ENCODE assay signal across 19 cellular contexts in genomic region chr21:33399821-33400220, GRCh38. TPM values are rescaled to one million over a fixed set of nuclear protein-coding genes. Genes with fewer than 3 reads are reported as not detected.
DNase-seq lines count a peak whose midpoint lies in the region; ATAC-seq, FAIRE-seq and TF ChIP-seq lines count a peak whose summit lies in the region.
"Had no signal": no experiment of that assay in that cellular context is flagged by ENCODE, and none has a peak within 500 bp of the region (broad histone marks: within the 10 kb centered on the region; RNA-seq: fewer than 3 reads in every experiment).

No MANE protein-coding gene starts in this region.

- no peak for FAIRE-seq in astrocyte (lab: Jason Lieb, UNC)

- H3K27ac Mint-ChIP-seq in astrocyte (ENCODE audit: unreplicated experiment) = peak overlapping the region; percentile 68
- no peak overlapping the region for H3K27ac Mint-ChIP-seq in stimulated activated naive CD8-positive, alpha-beta T cell treated with anti-CD3 and anti-CD28 coated beads, Interleukin-15, amount 100 ng/mL, for 72 hours

- H3K36me3 Mint-ChIP-seq in astrocyte (ENCODE audit: low read depth, unreplicated experiment) = peaks cover 1% of the 10 kb centered on the region

- H3K9me3 Mint-ChIP-seq in astrocyte (ENCODE audit: unreplicated experiment) = peaks cover 2% of the 10 kb centered on the region
- H3K9me3 Mint-ChIP-seq in stimulated activated naive CD8-positive, alpha-beta T cell treated with anti-CD3 and anti-CD28 coated beads, Interleukin-15, amount 100 ng/mL, for 72 hours = no peaks in the 10 kb centered on the region

- H3K4me3 Mint-ChIP-seq in astrocyte (ENCODE audit: unreplicated experiment) = no peak overlapping the region
- no peak overlapping the region for H3K4me3 Mint-ChIP-seq in stimulated activated naive CD8-positive, alpha-beta T cell treated with anti-CD3 and anti-CD28 coated beads, Interleukin-15, amount 100 ng/mL, for 72 hours

- ATAC-seq in DND-41 (ENCODE audit: insufficient read depth, low read depth) (peak; percentile 10; the same call in 1 of the 3 replicates), sciatic nerve (peak; percentile 39)
- no peak for ATAC-seq in stimulated activated naive CD8-positive, alpha-beta T cell treated with anti-CD3 and anti-CD28 coated beads, Interleukin-15, amount 100 ng/mL, for 72 hours
- ATAC-seq: Panc1 had no signal

- H4K20me1 ChIP-seq in DND-41 (ENCODE audit: insufficient read depth, low read length) (no peaks in the 10 kb centered on the region), astrocyte (ENCODE audit: insufficient read depth, low read length) (peaks cover 5% of the 10 kb centered on the region)

- H3K27me3 ChIP-seq in DND-41 (ENCODE audit: insufficient read depth, low read length, poor library complexity) (no peaks in the 10 kb centered on the region), astrocyte (ENCODE audit: insufficient read depth, low read length) (no peaks in the 10 kb centered on the region)
- H3K27me3 ChIP-seq: BE2C had no signal

- H3K79me2 ChIP-seq in DND-41 (ENCODE audit: insufficient read depth, low read length) (peaks cover 16% of the 10 kb centered on the region), astrocyte (ENCODE audit: insufficient read depth, low read length) (peaks cover 13% of the 10 kb centered on the region)

- no peaks in the 10 kb centered on the region for H3K9me3 ChIP-seq in DND-41 (ENCODE audit: insufficient read depth, low read length, severe bottlenecking)
- no peaks in the 10 kb centered on the region for H3K9me3 ChIP-seq in astrocyte (ENCODE audit: insufficient read depth, low read depth, low read length)
- H3K9me3 ChIP-seq: BE2C had no signal

- no peak overlapping the region for H3K9ac ChIP-seq in DND-41 (ENCODE audit: low read depth, low read length)
- no peak overlapping the region for H3K9ac ChIP-seq in astrocyte (ENCODE audit: low read length)

- H3K36me3 ChIP-seq in DND-41 (ENCODE audit: insufficient read depth, low read length) (no peaks in the 10 kb centered on the region; the same call in 1 of the 2 replicates), astrocyte (ENCODE audit: insufficient read depth, low read length) (no peaks in the 10 kb centered on the region)
- H3K36me3 ChIP-seq: BE2C had no signal

- peaks cover 14% of the 10 kb centered on the region for H3K4me1 Mint-ChIP-seq in astrocyte (ENCODE audit: low read depth, unreplicated experiment)
- H3K4me1 Mint-ChIP-seq in stimulated activated naive CD8-positive, alpha-beta T cell treated with anti-CD3 and anti-CD28 coated beads, Interleukin-15, amount 100 ng/mL, for 72 hours = peaks cover 32% of the 10 kb centered on the region

- H3K4me3 ChIP-seq in DND-41 (ENCODE audit: low read depth in 1 of 2, low read length in 2 of 2) (no peak overlapping the region), astrocyte (ENCODE audit: insufficient read depth, low read depth, low read length) (no peak overlapping the region)

- H3K27me3 Mint-ChIP-seq in astrocyte (ENCODE audit: low read depth, unreplicated experiment) = peaks cover 5% of the 10 kb centered on the region
- H3K27me3 Mint-ChIP-seq in stimulated activated naive CD8-positive, alpha-beta T cell treated with anti-CD3 and anti-CD28 coated beads, Interleukin-15, amount 100 ng/mL, for 72 hours = peaks cover 43% of the 10 kb centered on the region

- H2AFZ ChIP-seq in DND-41 (ENCODE audit: low read depth, low read length) = peak overlapping the region; percentile 48; the same call in 1 of the 2 replicates
- H2AFZ ChIP-seq in astrocyte (ENCODE audit: low read depth, low read length) = no peak overlapping the region

- peak overlapping the region; percentile 11 for H3K27ac ChIP-seq in DND-41 (ENCODE audit: low read length)
- no peak overlapping the region for H3K27ac ChIP-seq in astrocyte (ENCODE audit: low read depth, low read length)

- H3K4me1 ChIP-seq in DND-41 (ENCODE audit: insufficient read depth, low read length) = peaks cover 37% of the 10 kb centered on the region
- H3K4me1 ChIP-seq in astrocyte (ENCODE audit: insufficient read depth, low read length) = peaks cover 30% of the 10 kb centered on the region
- H3K4me1 ChIP-seq: BE2C had no signal

- peak; percentile 45 for DNase-seq in DND-41
- DNase-seq in M059J (ENCODE audit: low read depth) = peak; percentile 31
- DNase-seq in astrocyte (ENCODE audit: low read depth) = no peak
- no peak for DNase-seq in sciatic nerve (ENCODE audit: low spot score)
- no peak for DNase-seq in activated CD8-positive, alpha-beta memory T cell treated with anti-CD3 and anti-CD28 coated beads for 24 hours
- DNase-seq in stimulated activated naive CD8-positive, alpha-beta T cell treated with anti-CD3 and anti-CD28 coated beads, Interleukin-15, amount 100 ng/mL, for 72 hours = no peak
- DNase-seq in KG1 (lab: John Stamatoyannopoulos, UW) = no peak
- no peak for DNase-seq in head of caudate nucleus
- DNase-seq: BE2C; DMS153; HCEC 1CT; IMR-90; MV-4-11; NCI-H1436 treated with DMSO at 0.1 percent for 48 hours; NCI-H226; NCI-H526 treated with DMSO at 0.1 percent for 48 hours; NK-92 treated with Interleukin-12 subunit alpha and Interleukin-12 subunit beta, amount 100 ng/mL, for 24 hours; SHP77 had no signal

- intact Hi-C loops in sciatic nerve (cut with DNase I) (no loop called here), head of caudate nucleus (cut with DNase I) (no loop called here)

- TF ChIP-seq CTCF in DND-41 (IDR thresholded peaks at IDR 0.05; ENCODE audit: borderline replicate concordance, extremely low read depth, low read length, poor library complexity, severe bottlenecking) = no peak
- no peak for TF ChIP-seq CTCF in astrocyte (IDR thresholded peaks at IDR 0.05; ENCODE audit: insufficient read depth, low read depth, low read length)

- H3K4me2 ChIP-seq in DND-41 (ENCODE audit: insufficient read depth, low read length) (no peak overlapping the region), astrocyte (ENCODE audit: low read length) (no peak overlapping the region)

RNA-seq across cellular contexts. Expression of gene IFNGR2, which starts 3.4 kb away (rescaled TPM):
- total RNA-seq in M059J (2014; rRNA removed; shearing (Covaris generic)) = 75.2 and 80.1 TPM in 2 replicates
- total RNA-seq in astrocyte (58.9 and 69.9 TPM in 2 replicates), sciatic nerve (70.1 TPM)

Comparison
In these comparisons a context has a peak if more than half of its experiments do, and no peak if none do; other contexts are left out.
1. DNase-seq: peak in DND-41 (single experiment) and M059J (single experiment); none in astrocyte (single experiment), sciatic nerve (single experiment), activated CD8-positive, alpha-beta memory T cell treated with anti-CD3 and anti-CD28 coated beads for 24 hours (single experiment), stimulated activated naive CD8-positive, alpha-beta T cell treated with anti-CD3 and anti-CD28 coated beads, Interleukin-15, amount 100 ng/mL, for 72 hours (0 of 2), KG1 (single experiment) and head of caudate nucleus (0 of 42).